Comparison of ENCODE assay signal across 20 cellular contexts in genomic region chr15:28269097-28269496, GRCh38. TPM values are rescaled to one million over a fixed set of nuclear protein-coding genes. Genes with fewer than 3 reads are reported as not detected.
A peak's percentile ranks its signal among the peaks of the same experiment; 100 is the strongest.
DNase-seq lines count a peak whose midpoint lies in the region; ATAC-seq and TF ChIP-seq lines count a peak whose summit lies in the region.
"Had no signal": no experiment of that assay in that cellular context is flagged by ENCODE, and none has a peak within 500 bp of the region (broad histone marks: within the 10 kb centered on the region; RNA-seq: fewer than 3 reads in every experiment).

No MANE protein-coding gene starts in this region.

- H3K4me1 ChIP-seq in RWPE2 (ENCODE audit: insufficient read depth, poor library complexity, severe bottlenecking) (no peaks in the 10 kb centered on the region), left ventricle myocardium inferior (peaks cover 21% of the 10 kb centered on the region), suprapubic skin (no peaks in the 10 kb centered on the region)

- TF ChIP-seq EP300 in suprapubic skin (IDR thresholded peaks at IDR 0.05), result no peak

- TF ChIP-seq CTCF in C4-2B (conservative IDR thresholded peaks at IDR 0.05), result no peak
- TF ChIP-seq CTCF in RWPE2 (IDR thresholded peaks at IDR 0.05; ENCODE audit: poor library complexity, severe bottlenecking), result no peak
- no peak for TF ChIP-seq CTCF in left ventricle myocardium inferior (IDR thresholded peaks at IDR 0.05; ENCODE audit: borderline replicate concordance)
- no peak for TF ChIP-seq CTCF in suprapubic skin (IDR thresholded peaks at IDR 0.05)

- intact Hi-C loops in left ventricle myocardium inferior (cut with micrococcal nuclease), result no loop called here

- DNase-seq in RWPE2 (ENCODE audit: low spot score) (no peak), epithelial cell of prostate (ENCODE audit: low read depth, low spot score) (peak; percentile 3), left ventricle myocardium inferior (peak; percentile 61), ecto neural progenitor cell (ENCODE audit: low spot score) (no peak), occipital lobe (lab: John Stamatoyannopoulos, UW) (no peak), suprapubic skin (ENCODE audit: low spot score in 2 of 2) (no peak)
- DNase-seq: C1 segment of cervical spinal cord, DMS79, IMR-90, MG63, NCI-H1048, NCI-H146, NCI-H2029 treated with DMSO at 0.1 percent for 48 hours, NCI-H2171, NCI-H446 treated with DMSO at 0.1 percent for 48 hours, NCI-H69, SHP77 treated with DMSO at 0.1 percent for 48 hours had no signal

- no peaks in the 10 kb centered on the region for H3K27me3 ChIP-seq in RWPE2 (ENCODE audit: insufficient read depth, poor library complexity, severe bottlenecking)
- no peaks in the 10 kb centered on the region for H3K27me3 ChIP-seq in left ventricle myocardium inferior (ENCODE audit: low read depth)
- no peaks in the 10 kb centered on the region for H3K27me3 ChIP-seq in suprapubic skin
- H3K27me3 ChIP-seq: MG63 had no signal

- H3K36me3 ChIP-seq in RWPE2 (ENCODE audit: low read depth), result peaks cover 94% of the 10 kb centered on the region
- H3K36me3 ChIP-seq in left ventricle myocardium inferior, result peaks cover 95% of the 10 kb centered on the region
- peaks cover 87% of the 10 kb centered on the region for H3K36me3 ChIP-seq in suprapubic skin

- H3K9me3 ChIP-seq in RWPE2 (ENCODE audit: severe bottlenecking), result no peaks in the 10 kb centered on the region
- H3K9me3 ChIP-seq in left ventricle myocardium inferior (replicated peaks), result no peaks in the 10 kb centered on the region
- no peaks in the 10 kb centered on the region for H3K9me3 ChIP-seq in suprapubic skin
- H3K9me3 ChIP-seq: MG63 had no signal

- ATAC-seq in RWPE2 (ENCODE audit: low read depth) (peak; percentile 31; the same call in 1 of the 3 replicates), HG02798 (IDR thresholded peaks at IDR 0.05; ENCODE audit: poor library complexity, unreplicated experiment) (no peak)
- ATAC-seq: SK-N-SH treated with all-trans-retinoic acid at 6 μM for 48 hours had no signal

- H3K4me3 ChIP-seq in RWPE2 (ENCODE audit: severe bottlenecking) (no peak overlapping the region), left ventricle myocardium inferior (no peak overlapping the region), suprapubic skin (no peak overlapping the region)
- H3K4me3 ChIP-seq: MG63 had no signal

- TF ChIP-seq POLR2A in suprapubic skin (IDR thresholded peaks at IDR 0.05), result no peak

- WGBS in suprapubic skin, result 83% methylated on average over 8 of the region's 8 CpGs

- H3K27ac ChIP-seq in C4-2B (peak overlapping the region; percentile 34; the same call in 1 of the 2 replicates), RWPE2 (ENCODE audit: poor library complexity, severe bottlenecking) (no peak overlapping the region), epithelial cell of prostate (no peak overlapping the region), left ventricle myocardium inferior (replicated peaks) (peak overlapping the region; percentile 16), suprapubic skin (no peak overlapping the region)

RNA-seq across cellular contexts. Expression of gene HERC2, which starts 52.9 kb away (rescaled TPM):
- total RNA-seq in left ventricle myocardium inferior, result 45.8 TPM
- total RNA-seq in occipital lobe, result 64.6 TPM
- total RNA-seq in suprapubic skin, result 100 to 1,000 TPM in 1 of 4 donors, 10 to 100 TPM in 3; 45.2 to 111 (median 73.8) TPM

Comparison
In these comparisons a context has a peak if more than half of its experiments do, and no peak if none do; other contexts are left out.
1. H3K27ac ChIP-seq: peak in C4-2B (single experiment) and left ventricle myocardium inferior (single experiment); none in RWPE2 (single experiment), epithelial cell of prostate (single experiment) and suprapubic skin (single experiment).
2. DNase-seq: peak in epithelial cell of prostate (single experiment) and left ventricle myocardium inferior (single experiment); none in RWPE2 (single experiment), ecto neural progenitor cell (single experiment), occipital lobe (single experiment) and suprapubic skin (0 of 2).